ENCODE assay signal across 17 cellular contexts in genomic region chr1:243968413-243968812, GRCh38.
DNase-seq lines count a peak whose midpoint lies in the region; ATAC-seq, FAIRE-seq and TF ChIP-seq lines count a peak whose summit lies in the region.
"Had no signal": no experiment of that assay in that cellular context is flagged by ENCODE, and none has a peak within 500 bp of the region (broad histone marks: within the 10 kb centered on the region; RNA-seq: fewer than 3 reads in every experiment).

No MANE protein-coding gene starts in this region.

- H3K4me3 ChIP-seq in brain microvascular endothelial cell (ENCODE audit: low read depth, low read length) (no peak overlapping the region), prostate gland (no peak overlapping the region)
- H3K4me3 ChIP-seq: adrenal gland, colonic mucosa, upper lobe of left lung had no signal

- DNase-seq in AG08396 (ENCODE audit: low spot score) (peak; percentile 29), HTR-8/SVneo (ENCODE audit: insufficient read length, low spot score) (peak; percentile 47), brain microvascular endothelial cell (peak; percentile 24), mesothelial cell of epicardium (ENCODE audit: low spot score in 2 of 2, unreplicated experiment in 2 of 2) (no peak), NCI-H1417 treated with DMSO at 0.1 percent for 48 hours (lab: John Stamatoyannopoulos, UW) (no peak), NCI-H2107 treated with DMSO at 0.1 percent for 48 hours (lab: John Stamatoyannopoulos, UW; ENCODE audit: unreplicated experiment) (no peak), prostate gland (ENCODE audit: low spot score) (no peak)
- DNase-seq: activated CD4-positive, alpha-beta memory T cell treated with anti-CD3 and anti-CD28 coated beads for 36 hours; adrenal gland; colonic mucosa; islet precursor cell; NCI-H510A; stimulated activated naive CD8-positive, alpha-beta T cell treated with anti-CD3 and anti-CD28 coated beads, Interleukin-15, Interleukin-2, amounts not matched to agents 100 U/mL and 50 U/mL, for 24 hours; upper lobe of left lung had no signal

- intact Hi-C loops in prostate gland (cut with DNase I): no loop called here

- H3K36me3 ChIP-seq in brain microvascular endothelial cell (replicated peaks): no peaks in the 10 kb centered on the region
- no peaks in the 10 kb centered on the region for H3K36me3 ChIP-seq in prostate gland
- H3K36me3 ChIP-seq: adrenal gland, colonic mucosa, upper lobe of left lung had no signal

- H3K27me3 Mint-ChIP-seq in mesothelial cell of epicardium (ENCODE audit: low read depth): no peaks in the 10 kb centered on the region
- H3K27me3 Mint-ChIP-seq in activated T-helper 17 cell treated with anti-CD3 and anti-CD28 coated beads, Interleukin-2, amount 50 U/mL, for 72 hours: no peaks in the 10 kb centered on the region

- peaks cover 27% of the 10 kb centered on the region for H3K4me1 Mint-ChIP-seq in mesothelial cell of epicardium
- no peaks in the 10 kb centered on the region for H3K4me1 Mint-ChIP-seq in activated T-helper 17 cell treated with anti-CD3 and anti-CD28 coated beads, Interleukin-2, amount 50 U/mL, for 72 hours

- H3K4me3 Mint-ChIP-seq in mesothelial cell of epicardium: no peak overlapping the region
- no peak overlapping the region for H3K4me3 Mint-ChIP-seq in activated T-helper 17 cell treated with anti-CD3 and anti-CD28 coated beads, Interleukin-2, amount 50 U/mL, for 72 hours
- H3K4me3 Mint-ChIP-seq: activated CD4-positive, alpha-beta memory T cell treated with anti-CD3 and anti-CD28 coated beads for 36 hours had no signal

- no peaks in the 10 kb centered on the region for H3K36me3 Mint-ChIP-seq in mesothelial cell of epicardium
- H3K36me3 Mint-ChIP-seq in activated T-helper 17 cell treated with anti-CD3 and anti-CD28 coated beads, Interleukin-2, amount 50 U/mL, for 72 hours (ENCODE audit: low read depth): no peaks in the 10 kb centered on the region
- H3K36me3 Mint-ChIP-seq: activated CD4-positive, alpha-beta memory T cell treated with anti-CD3 and anti-CD28 coated beads for 36 hours had no signal

- no peak overlapping the region for H3K27ac ChIP-seq in brain microvascular endothelial cell
- no peak overlapping the region for H3K27ac ChIP-seq in prostate gland
- H3K27ac ChIP-seq: adrenal gland, colonic mucosa, epithelial cell of prostate, HL-60, upper lobe of left lung had no signal

- ATAC-seq in activated T-helper 17 cell treated with anti-CD3 and anti-CD28 coated beads, Interleukin-2, amount 50 U/mL, for 72 hours (replicated peaks): no peak
- ATAC-seq: stimulated activated naive CD8-positive, alpha-beta T cell treated with anti-CD3 and anti-CD28 coated beads, Interleukin-15, Interleukin-2, amounts not matched to agents 100 U/mL and 50 U/mL, for 24 hours had no signal

- TF ChIP-seq CTCF in brain microvascular endothelial cell (IDR thresholded peaks at IDR 0.05; ENCODE audit: low read depth, low read length, missing control alignments) (no peak), mesothelial cell of epicardium (IDR thresholded peaks at IDR 0.05; ENCODE audit: unreplicated experiment) (no peak), prostate gland (IDR thresholded peaks at IDR 0.05) (no peak)

- no peak for TF ChIP-seq POLR2A in prostate gland (IDR thresholded peaks at IDR 0.05)

- H3K9me3 ChIP-seq in prostate gland: no peaks in the 10 kb centered on the region
- H3K9me3 ChIP-seq: adrenal gland, colonic mucosa, upper lobe of left lung had no signal

- H3K27ac Mint-ChIP-seq in mesothelial cell of epicardium: peak overlapping the region; percentile 66
- H3K27ac Mint-ChIP-seq in activated T-helper 17 cell treated with anti-CD3 and anti-CD28 coated beads, Interleukin-2, amount 50 U/mL, for 72 hours: no peak overlapping the region
- H3K27ac Mint-ChIP-seq: activated CD4-positive, alpha-beta memory T cell treated with anti-CD3 and anti-CD28 coated beads for 36 hours had no signal

- H3K4me1 ChIP-seq in prostate gland (replicated peaks): no peaks in the 10 kb centered on the region
- H3K4me1 ChIP-seq: adrenal gland, colonic mucosa, upper lobe of left lung had no signal

- H3K9me3 Mint-ChIP-seq in mesothelial cell of epicardium: no peaks in the 10 kb centered on the region
- no peaks in the 10 kb centered on the region for H3K9me3 Mint-ChIP-seq in activated T-helper 17 cell treated with anti-CD3 and anti-CD28 coated beads, Interleukin-2, amount 50 U/mL, for 72 hours
- H3K9me3 Mint-ChIP-seq: activated CD4-positive, alpha-beta memory T cell treated with anti-CD3 and anti-CD28 coated beads for 36 hours had no signal

- FAIRE-seq in HTR-8/SVneo (lab: Jason Lieb, UNC): no peak

- in situ Hi-C loops in brain microvascular endothelial cell (cut with HindIII; ENCODE audit: low pct_ligation_motif_present, low sequenced_read_pairs): no loop called here

- WGBS in prostate gland: 41% methylated on average over 5 of the region's 5 CpGs

- H3K27me3 ChIP-seq in brain microvascular endothelial cell (replicated peaks) (no peaks in the 10 kb centered on the region), prostate gland (replicated peaks; ENCODE audit: insufficient read depth) (no peaks in the 10 kb centered on the region)
- H3K27me3 ChIP-seq: adrenal gland, colonic mucosa, upper lobe of left lung had no signal

Comparison
In these comparisons a context has a peak if more than half of its experiments do, and no peak if none do; other contexts are left out.
1. DNase-seq: peak in AG08396 (single experiment), HTR-8/SVneo (single experiment) and brain microvascular endothelial cell (single experiment); none in mesothelial cell of epicardium (0 of 2), NCI-H1417 treated with DMSO at 0.1 percent for 48 hours (single experiment), NCI-H2107 treated with DMSO at 0.1 percent for 48 hours (single experiment) and prostate gland (single experiment).